14 cellular contexts compared by ENCODE assay signal in genomic region chr18:48342125-48342524, GRCh38.
DNase-seq lines count a peak whose midpoint lies in the region; TF ChIP-seq lines count a peak whose summit lies in the region.
"Had no signal": no experiment of that assay in that cellular context is flagged by ENCODE, and none has a peak within 500 bp of the region (broad histone marks: within the 10 kb centered on the region; RNA-seq: fewer than 3 reads in every experiment).

No MANE protein-coding gene starts in this region.

- H3K36me3 ChIP-seq in adrenal gland (replicated peaks in 1 of 2): no peaks in the 10 kb centered on the region
- no peaks in the 10 kb centered on the region for H3K36me3 ChIP-seq in thyroid gland
- no peaks in the 10 kb centered on the region for H3K36me3 ChIP-seq in Karpas-422 (ENCODE audit: insufficient read depth, low read length)

- H4K20me1 ChIP-seq in Karpas-422 (ENCODE audit: insufficient read depth, low read depth, low read length): no peaks in the 10 kb centered on the region

- no peak overlapping the region for H3K9ac ChIP-seq in Karpas-422 (ENCODE audit: low read length)

- no peaks in the 10 kb centered on the region for H3K36me3 Mint-ChIP-seq in mesothelial cell of epicardium

- no peak overlapping the region for H3K27ac Mint-ChIP-seq in mesothelial cell of epicardium
- H3K27ac Mint-ChIP-seq: activated B cell treated with CpG ODN at 0.5 μM for 24 hours; activated naive CD8-positive, alpha-beta T cell treated with anti-CD3 and anti-CD28 coated beads, Interleukin-2, amount 50 U/mL, for 24 hours; endodermal cell had no signal

- 10 to 38% (median 22%) methylated on average over 1 to 6 of the region's 6 CpGs for WGBS in adrenal gland, 4 donors
- WGBS in thyroid gland, 2 donors: 27 to 29% methylated on average over 5 to 6 of the region's 6 CpGs

- H3K4me1 ChIP-seq in adrenal gland (replicated peaks in 1 of 2) (peaks cover 42 to 57% of the 10 kb centered on the region in 2 donors), thyroid gland (peaks cover 36 to 76% of the 10 kb centered on the region in 2 donors), Karpas-422 (ENCODE audit: low read length) (no peaks in the 10 kb centered on the region)

- DNase-seq in NCI-H2171 treated with DMSO at 0.1 percent for 48 hours (lab: John Stamatoyannopoulos, UW) (peak; percentile 39), NCI-H2171 (lab: John Stamatoyannopoulos, UW) (no peak), adrenal gland (peak in 6 of 7 donors; percentile 46 to 71 (median 60)), thyroid gland (peak; percentile 90 to 94), mesothelial cell of epicardium (ENCODE audit: low spot score in 2 of 2, unreplicated experiment in 2 of 2) (no peak), Karpas-422 (no peak), SKM-1 treated with dmso at 0.1 percent for 144 hours (lab: John Stamatoyannopoulos, UW; ENCODE audit: unreplicated experiment) (no peak)
- DNase-seq: activated B cell treated with CpG ODN at 0.5 μM for 24 hours; activated naive CD8-positive, alpha-beta T cell treated with anti-CD3 and anti-CD28 coated beads, Interleukin-2, amount 50 U/mL, for 24 hours; endodermal cell; trophoblast cell had no signal

- no peaks in the 10 kb centered on the region for H3K9me3 Mint-ChIP-seq in mesothelial cell of epicardium
- H3K9me3 Mint-ChIP-seq: activated B cell treated with CpG ODN at 0.5 μM for 24 hours; activated naive CD8-positive, alpha-beta T cell treated with anti-CD3 and anti-CD28 coated beads, Interleukin-2, amount 50 U/mL, for 24 hours; endodermal cell; neural crest cell had no signal

- intact Hi-C loops in adrenal gland (cut with DNase I): loop anchor here (5.0 to 10.0 kb wide), 3 partner anchors 55 to 103 kb away; partner anchors contain the start of gene ZBTB7C (in 1 of the 2)
- intact Hi-C loops in thyroid gland (cut with DNase I): loop anchor here (5.0 kb wide), 1 partner anchor 65 kb away; the partner anchor contains the start of gene ZBTB7C

- H3K4me2 ChIP-seq in Karpas-422 (ENCODE audit: low read depth, low read length, poor library complexity, severe bottlenecking): no peak overlapping the region

- TF ChIP-seq POLR2A in adrenal gland (IDR thresholded peaks at IDR 0.05): no peak
- no peak for TF ChIP-seq POLR2A in thyroid gland (IDR thresholded peaks at IDR 0.05)

- H3K27me3 ChIP-seq in adrenal gland (no peaks in the 10 kb centered on the region), layer of hippocampus (ENCODE audit: control insufficient read depth, insufficient read depth, low read length) (no peaks in the 10 kb centered on the region), thyroid gland (no peaks in the 10 kb centered on the region), Karpas-422 (ENCODE audit: low read length) (no peaks in the 10 kb centered on the region)

- no peaks in the 10 kb centered on the region for H3K9me3 ChIP-seq in adrenal gland (replicated peaks in 1 of 3)
- no peaks in the 10 kb centered on the region for H3K9me3 ChIP-seq in thyroid gland
- no peaks in the 10 kb centered on the region for H3K9me3 ChIP-seq in Karpas-422 (ENCODE audit: low read length)

- H3K27ac ChIP-seq in adrenal gland (peak overlapping the region in 4 of 5 donors; percentile 42 to 79 (median 78)), layer of hippocampus (ENCODE audit: low read depth, low read length) (peak overlapping the region; percentile 12), thyroid gland (peak overlapping the region; percentile 65 to 90 (median 72)), Karpas-422 (ENCODE audit: low read length) (no peak overlapping the region)
- H3K27ac ChIP-seq: SK-N-MC had no signal

- H3K79me2 ChIP-seq in Karpas-422 (ENCODE audit: low read length): no peaks in the 10 kb centered on the region

- no peak overlapping the region for H3K4me3 Mint-ChIP-seq in mesothelial cell of epicardium
- H3K4me3 Mint-ChIP-seq: activated B cell treated with CpG ODN at 0.5 μM for 24 hours; activated naive CD8-positive, alpha-beta T cell treated with anti-CD3 and anti-CD28 coated beads, Interleukin-2, amount 50 U/mL, for 24 hours; endodermal cell; neural crest cell had no signal

- peaks cover under 1% of the 10 kb centered on the region for H3K27me3 Mint-ChIP-seq in mesothelial cell of epicardium (ENCODE audit: low read depth)
- H3K27me3 Mint-ChIP-seq: activated naive CD8-positive, alpha-beta T cell treated with anti-CD3 and anti-CD28 coated beads, Interleukin-2, amount 50 U/mL, for 24 hours had no signal

- no peak overlapping the region for H2AFZ ChIP-seq in Karpas-422 (ENCODE audit: low read length)

- H3K4me3 ChIP-seq in adrenal gland (no peak overlapping the region), thyroid gland (replicated peaks in 1 of 3) (peak overlapping the region in 1 of 3 donors; percentile 2), Karpas-422 (ENCODE audit: low read length) (no peak overlapping the region)
- H3K4me3 ChIP-seq: SK-N-MC had no signal

- TF ChIP-seq CTCF in adrenal gland (IDR thresholded peaks at IDR 0.05) (no peak), thyroid gland (IDR thresholded peaks at IDR 0.05) (no peak), mesothelial cell of epicardium (IDR thresholded peaks at IDR 0.05; ENCODE audit: unreplicated experiment) (no peak)

- H3K9me2 ChIP-seq in Karpas-422 (replicated peaks; ENCODE audit: insufficient read depth, low read length): no peaks in the 10 kb centered on the region

- H3K4me1 Mint-ChIP-seq in mesothelial cell of epicardium: peaks cover 16% of the 10 kb centered on the region
- H3K4me1 Mint-ChIP-seq: activated B cell treated with CpG ODN at 0.5 μM for 24 hours; activated naive CD8-positive, alpha-beta T cell treated with anti-CD3 and anti-CD28 coated beads, Interleukin-2, amount 50 U/mL, for 24 hours had no signal

Comparison
In these comparisons a context has a peak if more than half of its experiments do, and no peak if none do; other contexts are left out.
1. DNase-seq: peak in NCI-H2171 treated with DMSO at 0.1 percent for 48 hours (single experiment), adrenal gland (6 of 7) and thyroid gland (2 of 2); none in NCI-H2171 (single experiment), mesothelial cell of epicardium (0 of 2), Karpas-422 (single experiment) and SKM-1 treated with dmso at 0.1 percent for 144 hours (single experiment).